Comparison of ENCODE assay signal across 22 cellular contexts in the genomic region with DNA sequence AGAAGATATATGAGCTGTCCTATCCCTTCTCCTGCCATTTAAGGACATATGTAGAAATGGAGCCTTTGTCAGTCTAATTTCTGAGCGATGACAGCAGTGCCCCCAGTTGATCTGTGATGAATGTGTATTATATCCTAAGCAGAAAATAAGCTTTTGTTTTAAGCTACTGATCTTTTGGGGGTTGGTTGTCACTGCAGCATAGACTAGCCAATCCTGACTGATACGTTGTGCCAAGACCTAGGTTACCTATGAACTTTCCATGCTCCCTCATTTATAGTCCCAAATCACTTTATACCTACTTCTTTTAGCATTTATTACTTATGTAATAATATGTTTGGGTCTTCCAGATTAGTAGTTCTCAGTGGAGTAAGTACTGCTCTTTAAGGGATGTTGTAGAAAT.
"Had no signal": no experiment of that assay in that cellular context is flagged by ENCODE, and none has a peak within 500 bp of the region (broad histone marks: within the 10 kb centered on the region; RNA-seq: fewer than 3 reads in every experiment).

No MANE protein-coding gene starts in this region.

- H3K4me3 Mint-ChIP-seq: activated B cell treated with CpG ODN at 0.5 μM for 24 hours; activated CD8-positive, alpha-beta T cell treated with anti-CD3 and anti-CD28 coated beads, Interleukin-2, amount 10 ng/mL, durations not matched to agents 7 days and 5 days; activated T-helper 17 cell treated with anti-CD3 and anti-CD28 coated beads, Interleukin-2, amount 50 U/mL, for 72 hours; memory B cell; neural crest cell had no signal

- H3K4me1 ChIP-seq: foreskin keratinocyte, SJCRH30 had no signal

- H3K9me3 ChIP-seq: body of pancreas, sigmoid colon, SJCRH30, thoracic aorta, upper lobe of right lung had no signal

- H3K27me3 ChIP-seq: body of pancreas, foreskin keratinocyte, sigmoid colon, SJCRH30, upper lobe of right lung had no signal

- H3K27me3 Mint-ChIP-seq: activated B cell treated with CpG ODN at 0.5 μM for 24 hours; activated T-helper 17 cell treated with anti-CD3 and anti-CD28 coated beads, Interleukin-2, amount 50 U/mL, for 72 hours; memory B cell had no signal

- H3K27ac ChIP-seq: foreskin keratinocyte, SJCRH30, thoracic aorta, upper lobe of right lung had no signal

- H3K4me3 ChIP-seq: body of pancreas, sigmoid colon, SJCRH30, smooth muscle cell, thoracic aorta, upper lobe of right lung had no signal

- H3K27ac Mint-ChIP-seq: activated B cell treated with CpG ODN at 0.5 μM for 24 hours; activated CD8-positive, alpha-beta T cell treated with anti-CD3 and anti-CD28 coated beads, Interleukin-2, amount 10 ng/mL, durations not matched to agents 7 days and 5 days had no signal

- DNase-seq: activated B cell treated with CpG ODN at 0.5 μM for 24 hours; activated CD4-positive, alpha-beta T cell treated with anti-CD3 and anti-CD28 coated beads for 48 hours; activated CD8-positive, alpha-beta T cell treated with anti-CD3 and anti-CD28 coated beads, Interleukin-2, amount 10 ng/mL, durations not matched to agents 7 days and 5 days; anterior cingulate cortex; body of pancreas; effector CD8-positive, alpha-beta T cell; foreskin keratinocyte; posterior cingulate gyrus; sigmoid colon; SJCRH30; stimulated activated CD4-positive, alpha-beta T cell treated with anti-CD3 and anti-CD28 coated beads, Interleukin-15, amount 100 ng/mL, for 24 hours; stimulated activated CD4-positive, alpha-beta T cell treated with anti-CD3 and anti-CD28 coated beads, Interleukin-2, amount 100 ng/mL, for 48 hours; stimulated activated CD8-positive, alpha-beta memory T cell treated with anti-CD3 and anti-CD28 coated beads, Interleukin-4, amount 100 ng/mL, for 48 hours; stimulated activated naive CD4-positive, alpha-beta T cell; T-helper 1 cell; T1000; upper lobe of right lung had no signal

- H3K4me2 ChIP-seq: smooth muscle cell had no signal

- H3K9me3 Mint-ChIP-seq: activated B cell treated with CpG ODN at 0.5 μM for 24 hours; activated T-helper 17 cell treated with anti-CD3 and anti-CD28 coated beads, Interleukin-2, amount 50 U/mL, for 72 hours; memory B cell; neural crest cell had no signal

- ATAC-seq: activated CD8-positive, alpha-beta T cell treated with anti-CD3 and anti-CD28 coated beads, Interleukin-2, amount 10 ng/mL, durations not matched to agents 7 days and 5 days; activated T-helper 17 cell treated with anti-CD3 and anti-CD28 coated beads, Interleukin-2, amount 50 U/mL, for 72 hours; body of pancreas; upper lobe of right lung had no signal

- H3K36me3 ChIP-seq: thoracic aorta, upper lobe of right lung had no signal
